Comparison of ENCODE assay signal across 15 cellular contexts in genomic region chr14:36316131-36316530, GRCh38. TPM values are rescaled to one million over a fixed set of nuclear protein-coding genes. Genes with fewer than 3 reads are reported as not detected.
DNase-seq lines count a peak whose midpoint lies in the region; ATAC-seq and TF ChIP-seq lines count a peak whose summit lies in the region.
"Had no signal": no experiment of that assay in that cellular context is flagged by ENCODE, and none has a peak within 500 bp of the region (broad histone marks: within the 10 kb centered on the region; RNA-seq: fewer than 3 reads in every experiment).

No MANE protein-coding gene starts in this region.

- peaks cover 17% of the 10 kb centered on the region for H3K4me1 ChIP-seq in lower lobe of right lung

- DNase-seq in activated CD8-positive, alpha-beta T cell treated with anti-CD3 and anti-CD28 coated beads for 36 hours = peak; percentile 12
- no peak for DNase-seq in activated CD8-positive, alpha-beta T cell treated with anti-CD3 and anti-CD28 coated beads, Interleukin-2, amount 10 ng/mL, durations not matched to agents 7 days and 5 days
- DNase-seq in NCI-H128 (lab: John Stamatoyannopoulos, UW; ENCODE audit: unreplicated experiment) (peak; percentile 75), NCI-H748 (lab: John Stamatoyannopoulos, UW; ENCODE audit: unreplicated experiment) (peak; percentile 93), lower lobe of right lung (no peak), amygdala (lab: John Stamatoyannopoulos, UW) (no peak), NCI-H1694 treated with DMSO at 0.1 percent for 48 hours (lab: John Stamatoyannopoulos, UW) (no peak)
- DNase-seq: CD4-positive, alpha-beta memory T cell; effector memory CD4-positive, alpha-beta T cell; islet precursor cell; KBM-7; NCI-H1048; SHP77 had no signal

- peaks cover 25% of the 10 kb centered on the region for H3K36me3 ChIP-seq in lower lobe of right lung

- peaks cover 23% of the 10 kb centered on the region for H3K36me3 Mint-ChIP-seq in activated CD8-positive, alpha-beta T cell treated with anti-CD3 and anti-CD28 coated beads for 36 hours (ENCODE audit: low read depth)
- H3K36me3 Mint-ChIP-seq in activated CD8-positive, alpha-beta T cell treated with anti-CD3 and anti-CD28 coated beads, Interleukin-2, amount 10 ng/mL, durations not matched to agents 7 days and 5 days (ENCODE audit: low read depth) = peaks cover 23% of the 10 kb centered on the region

- H3K4me1 Mint-ChIP-seq in activated CD8-positive, alpha-beta T cell treated with anti-CD3 and anti-CD28 coated beads for 36 hours (ENCODE audit: low read depth) = peaks cover 47% of the 10 kb centered on the region
- peaks cover 30% of the 10 kb centered on the region for H3K4me1 Mint-ChIP-seq in activated CD8-positive, alpha-beta T cell treated with anti-CD3 and anti-CD28 coated beads, Interleukin-2, amount 10 ng/mL, durations not matched to agents 7 days and 5 days (ENCODE audit: low read depth)

- H3K27me3 ChIP-seq in lower lobe of right lung (ENCODE audit: low read depth) = no peaks in the 10 kb centered on the region

- intact Hi-C loops in activated CD8-positive, alpha-beta T cell treated with anti-CD3 and anti-CD28 coated beads for 36 hours (cut with micrococcal nuclease) = loop anchor here (5.0 kb wide), 2 partner anchors 44 to 56 kb away; no protein-coding TSS in a partner anchor
- intact Hi-C loops in lower lobe of right lung (cut with DNase I) = no loop called here

- ATAC-seq in activated CD8-positive, alpha-beta T cell treated with anti-CD3 and anti-CD28 coated beads for 36 hours = no peak
- no peak for ATAC-seq in activated CD8-positive, alpha-beta T cell treated with anti-CD3 and anti-CD28 coated beads, Interleukin-2, amount 10 ng/mL, durations not matched to agents 7 days and 5 days
- ATAC-seq in lower lobe of right lung (no peak), GM19324 (IDR thresholded peaks at IDR 0.05; ENCODE audit: low FRiP score, unreplicated experiment) (no peak)

- no peak for TF ChIP-seq CTCF in activated CD8-positive, alpha-beta T cell treated with anti-CD3 and anti-CD28 coated beads for 36 hours (IDR thresholded peaks at IDR 0.05)
- no peak for TF ChIP-seq CTCF in lower lobe of right lung (IDR thresholded peaks at IDR 0.05)

- CTCF ChIA-PET in activated CD8-positive, alpha-beta T cell treated with anti-CD3 and anti-CD28 coated beads for 36 hours (lab: Charles Lee) = interaction anchor here (1.0 to 1.1 kb wide), 2 partner anchors 14 to 59 kb away, joined by 3 read pairs; no protein-coding TSS in a partner anchor
- CTCF ChIA-PET in activated CD8-positive, alpha-beta T cell treated with anti-CD3 and anti-CD28 coated beads, Interleukin-2, amount 10 ng/mL, durations not matched to agents 7 days and 5 days (lab: Charles Lee) = interaction anchor here (0.6 to 1.4 kb wide), 2 partner anchors 11 to 44 kb away, joined by 3 to 4 read pairs; no protein-coding TSS in a partner anchor

- H3K27ac ChIP-seq in lower lobe of right lung = no peak overlapping the region

- no peaks in the 10 kb centered on the region for H3K27me3 Mint-ChIP-seq in activated CD8-positive, alpha-beta T cell treated with anti-CD3 and anti-CD28 coated beads for 36 hours
- no peaks in the 10 kb centered on the region for H3K27me3 Mint-ChIP-seq in activated CD8-positive, alpha-beta T cell treated with anti-CD3 and anti-CD28 coated beads, Interleukin-2, amount 10 ng/mL, durations not matched to agents 7 days and 5 days (ENCODE audit: low read depth)

- no peaks in the 10 kb centered on the region for H3K9me3 ChIP-seq in lower lobe of right lung

- H3K27ac Mint-ChIP-seq in activated CD8-positive, alpha-beta T cell treated with anti-CD3 and anti-CD28 coated beads for 36 hours = peak overlapping the region; percentile 73
- H3K27ac Mint-ChIP-seq in activated CD8-positive, alpha-beta T cell treated with anti-CD3 and anti-CD28 coated beads, Interleukin-2, amount 10 ng/mL, durations not matched to agents 7 days and 5 days = no peak overlapping the region
- H3K27ac Mint-ChIP-seq: CD4-positive, alpha-beta memory T cell; T-helper 1 cell treated with Interleukin-12 subunit alpha and Interleukin-12 subunit beta and Interleukin-4 antibody, amounts not matched to agents 30 μg/mL and 1 μg/mL, for 36 hours had no signal

- no peak overlapping the region for H3K4me3 Mint-ChIP-seq in activated CD8-positive, alpha-beta T cell treated with anti-CD3 and anti-CD28 coated beads for 36 hours
- H3K4me3 Mint-ChIP-seq in activated CD8-positive, alpha-beta T cell treated with anti-CD3 and anti-CD28 coated beads, Interleukin-2, amount 10 ng/mL, durations not matched to agents 7 days and 5 days = no peak overlapping the region
- H3K4me3 Mint-ChIP-seq: CD4-positive, alpha-beta memory T cell; T-helper 1 cell treated with Interleukin-12 subunit alpha and Interleukin-12 subunit beta and Interleukin-4 antibody, amounts not matched to agents 30 μg/mL and 1 μg/mL, for 36 hours had no signal

- H3K4me3 ChIP-seq in lower lobe of right lung = peak overlapping the region; percentile 17

- POLR2A ChIA-PET in activated CD8-positive, alpha-beta T cell treated with anti-CD3 and anti-CD28 coated beads for 36 hours (lab: Charles Lee) = no interaction called here
- POLR2A ChIA-PET in activated CD8-positive, alpha-beta T cell treated with anti-CD3 and anti-CD28 coated beads, Interleukin-2, amount 10 ng/mL, durations not matched to agents 7 days and 5 days (lab: Charles Lee) = no interaction called here

- H3K9me3 Mint-ChIP-seq in activated CD8-positive, alpha-beta T cell treated with anti-CD3 and anti-CD28 coated beads for 36 hours = no peaks in the 10 kb centered on the region
- H3K9me3 Mint-ChIP-seq in activated CD8-positive, alpha-beta T cell treated with anti-CD3 and anti-CD28 coated beads, Interleukin-2, amount 10 ng/mL, durations not matched to agents 7 days and 5 days (ENCODE audit: insufficient read depth) = no peaks in the 10 kb centered on the region

RNA-seq across cellular contexts. Expression of gene MBIP, which starts 4.3 kb away (rescaled TPM):
- 10 to 100 TPM; 29.4 to 31.0 TPM for total RNA-seq in activated CD8-positive, alpha-beta T cell treated with anti-CD3 and anti-CD28 coated beads for 36 hours
- 10 to 100 TPM; 18.3 to 23.0 TPM for total RNA-seq in activated CD8-positive, alpha-beta T cell treated with anti-CD3 and anti-CD28 coated beads, Interleukin-2, amount 10 ng/mL, durations not matched to agents 7 days and 5 days
- 111 TPM for total RNA-seq in lower lobe of right lung

Comparison
In these comparisons a context has a peak if more than half of its experiments do, and no peak if none do; other contexts are left out.
1. DNase-seq: peak in activated CD8-positive, alpha-beta T cell treated with anti-CD3 and anti-CD28 coated beads for 36 hours (single experiment), NCI-H128 (single experiment) and NCI-H748 (single experiment); none in activated CD8-positive, alpha-beta T cell treated with anti-CD3 and anti-CD28 coated beads, Interleukin-2, amount 10 ng/mL, durations not matched to agents 7 days and 5 days (single experiment), lower lobe of right lung (single experiment), amygdala (0 of 56) and NCI-H1694 treated with DMSO at 0.1 percent for 48 hours (single experiment).